ENCODE assay signal across 8 cellular contexts in genomic region chr4:83219344-83219990, GRCh38.
A peak's percentile ranks its signal among the peaks of the same experiment; 100 is the strongest.
DNase-seq lines count a peak whose midpoint lies in the region; ATAC-seq and FAIRE-seq lines count a peak whose summit lies in the region.

No MANE protein-coding gene starts in this region.

- H3K9me3 ChIP-seq in mucosa of rectum (ENCODE audit: control insufficient read depth in 2 of 2, low read length in 2 of 2) (no peaks in the 10 kb centered on the region), thymus (ENCODE audit: control insufficient read depth) (no peaks in the 10 kb centered on the region)

- WGBS in thymus = 55% methylated on average over 11 of the region's 11 CpGs

- H3K4me3 ChIP-seq in mucosa of rectum (ENCODE audit: low read length in 2 of 2) (peak overlapping the region in 1 of 2 donors; percentile 58), thymus (ENCODE audit: low read length) (no peak overlapping the region)

- H3K27ac ChIP-seq in mucosa of rectum (ENCODE audit: low read depth in 2 of 2, low read length in 2 of 2) (peak overlapping the region; percentile 54 to 70), thymus (ENCODE audit: low read depth) (peak overlapping the region; percentile 58)

- H3K4me3 Mint-ChIP-seq in activated naive CD8-positive, alpha-beta T cell = peak overlapping the region; percentile 82

- DNase-seq in GM18507 (ENCODE audit: extremely low spot score, insufficient read length, low read depth) (no peak), NCI-H69 (lab: John Stamatoyannopoulos, UW) (peak; percentile 89), HK-2 (ENCODE audit: unreplicated experiment) (no peak), dedifferentiated amniotic fluid mesenchymal stem cell (ENCODE audit: extremely low spot score) (no peak)

- ATAC-seq in HG03039 (IDR thresholded peaks at IDR 0.05; ENCODE audit: unreplicated experiment) = no peak

- H3K4me1 Mint-ChIP-seq in activated naive CD8-positive, alpha-beta T cell (ENCODE audit: low read depth) = peaks cover 87% of the 10 kb centered on the region

- H3K9ac ChIP-seq in mucosa of rectum (ENCODE audit: low read depth in 1 of 2, low read length in 2 of 2) = peak overlapping the region; percentile 33 to 36

- peak overlapping the region; percentile 98 for H3K27ac Mint-ChIP-seq in activated naive CD8-positive, alpha-beta T cell

- H3K36me3 Mint-ChIP-seq in activated naive CD8-positive, alpha-beta T cell = no peaks in the 10 kb centered on the region

- H3K27me3 ChIP-seq in mucosa of rectum (ENCODE audit: control insufficient read depth in 2 of 2, insufficient read depth in 2 of 2, low read length in 2 of 2) (no peaks in the 10 kb centered on the region), thymus (ENCODE audit: control insufficient read depth, insufficient read depth) (no peaks in the 10 kb centered on the region)

- peaks cover 17 to 21% of the 10 kb centered on the region in 2 donors for H3K4me1 ChIP-seq in mucosa of rectum (ENCODE audit: control insufficient read depth in 2 of 2, insufficient read depth in 2 of 2, low read length in 2 of 2)
- H3K4me1 ChIP-seq in thymus (ENCODE audit: control insufficient read depth, insufficient read depth, low read length) = peaks cover 19% of the 10 kb centered on the region

- no peaks in the 10 kb centered on the region for H3K27me3 Mint-ChIP-seq in activated naive CD8-positive, alpha-beta T cell

- no peaks in the 10 kb centered on the region for H3K9me3 Mint-ChIP-seq in activated naive CD8-positive, alpha-beta T cell (ENCODE audit: low read depth)

- peak; percentile 93 for FAIRE-seq in GM18507 (lab: Jason Lieb, UNC)

- H3K36me3 ChIP-seq in mucosa of rectum (ENCODE audit: control insufficient read depth in 2 of 2, insufficient read depth in 2 of 2, low read length in 2 of 2) (no peaks in the 10 kb centered on the region), thymus (ENCODE audit: control insufficient read depth, insufficient read depth) (no peaks in the 10 kb centered on the region)
